19 cellular contexts compared by ENCODE assay signal in the genomic region with DNA sequence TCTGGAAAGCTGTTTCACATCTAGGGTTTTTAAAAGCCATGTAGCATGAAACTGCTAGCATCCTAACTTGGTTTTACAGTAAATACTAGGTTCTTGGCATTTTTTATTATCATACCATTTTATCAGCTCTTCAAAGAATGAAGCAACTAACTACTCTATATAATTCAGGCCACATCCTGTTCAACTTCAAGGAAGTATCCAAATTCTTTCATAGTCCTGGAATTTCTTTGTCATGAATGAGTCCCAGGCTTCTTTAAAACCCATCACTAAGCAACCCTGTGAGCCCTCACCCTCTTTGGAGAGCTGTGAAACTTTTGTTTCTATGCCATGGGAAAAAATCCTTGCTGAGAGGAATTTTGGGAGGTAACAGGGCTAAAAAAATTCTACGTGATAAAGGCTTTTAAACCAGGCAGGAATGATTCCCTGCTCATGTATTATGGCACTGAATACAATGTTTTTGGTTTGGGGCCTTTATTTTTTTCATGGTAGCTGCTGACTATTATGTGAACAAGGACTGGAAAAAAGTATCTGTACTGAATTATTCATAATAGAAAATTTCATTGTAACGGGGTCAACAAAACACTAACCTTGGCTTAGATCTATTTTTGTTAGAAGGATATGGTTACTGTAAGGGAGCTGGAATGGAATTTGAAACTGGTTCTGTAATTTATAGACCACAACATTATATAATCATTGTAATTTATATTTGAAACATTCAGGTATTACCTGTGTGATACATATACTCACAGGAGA.
DNase-seq lines count a peak whose midpoint lies in the region; ATAC-seq and TF ChIP-seq lines count a peak whose summit lies in the region.
"Had no signal": no experiment of that assay in that cellular context is flagged by ENCODE, and none has a peak within 500 bp of the region (broad histone marks: within the 10 kb centered on the region; RNA-seq: fewer than 3 reads in every experiment).

No MANE protein-coding gene starts in this region.

- H3K9ac ChIP-seq in H9 (ENCODE audit: extremely low read depth, insufficient read length, low read length) = no peak overlapping the region
- H3K9ac ChIP-seq in adipocyte (ENCODE audit: low read length) = no peak overlapping the region

- H3K4me2 ChIP-seq in H9 (ENCODE audit: insufficient read depth, insufficient read length, low read length) = no peak overlapping the region

- no peak overlapping the region for H2AFZ ChIP-seq in H9 (ENCODE audit: low read length)

- no peak for TF ChIP-seq POLR2A in vagina (IDR thresholded peaks at IDR 0.05)

- H3K23me2 ChIP-seq in H9 (ENCODE audit: insufficient read length, low read depth, low read length, poor library complexity, severe bottlenecking) = no peaks in the 10 kb centered on the region

- no CpG with 5 or more reads among the region's 2 CpGs for WGBS in H9 (ENCODE audit: extremely low coverage, insufficient read length, low lambda C conversion rate)

- no peaks in the 10 kb centered on the region for H3K79me1 ChIP-seq in H9 (ENCODE audit: insufficient read depth, low read depth, low read length, poor library complexity, severe bottlenecking)

- H3K36me3 ChIP-seq in adipocyte (ENCODE audit: control insufficient read depth, insufficient read depth, low read length, severe bottlenecking) = peaks cover 23% of the 10 kb centered on the region
- peaks cover 0 to 4% of the 10 kb centered on the region in 2 donors for H3K36me3 ChIP-seq in vagina
- H3K36me3 ChIP-seq: breast epithelium, pancreas had no signal

- ATAC-seq in HG03354 (IDR thresholded peaks at IDR 0.05; ENCODE audit: poor library complexity, severe bottlenecking, unreplicated experiment) (no peak), HG03159 (IDR thresholded peaks at IDR 0.05; ENCODE audit: unreplicated experiment) (no peak)
- ATAC-seq: left colon; pancreas; stimulated activated naive CD8-positive, alpha-beta T cell treated with anti-CD3 and anti-CD28 coated beads, Interleukin-15, Interleukin-2, amounts not matched to agents 100 U/mL and 50 U/mL, for 24 hours had no signal

- H2BK120ac ChIP-seq in H9 (ENCODE audit: low read depth, low read length, poor library complexity, severe bottlenecking) = no peak overlapping the region

- H3K18ac ChIP-seq in H9 (ENCODE audit: insufficient read length, low read depth, low read length) = no peak overlapping the region

- H3K4me1 ChIP-seq in H9 (ENCODE audit: insufficient read depth, low read length) = no peaks in the 10 kb centered on the region
- peaks cover 15% of the 10 kb centered on the region for H3K4me1 ChIP-seq in adipocyte (ENCODE audit: control insufficient read depth, insufficient read depth, low read length)
- H3K4me1 ChIP-seq in vagina = no peaks in the 10 kb centered on the region
- H3K4me1 ChIP-seq: breast epithelium, esophagus muscularis mucosa, HAP-1, pancreas had no signal

- peak overlapping the region; percentile 62 to 78 (median 75); a peak in 5 of 7 replicates for H3K27ac Mint-ChIP-seq in H9

- no peak overlapping the region for H2BK15ac ChIP-seq in H9 (ENCODE audit: low read depth, low read length)

- no peak overlapping the region for H3K27ac ChIP-seq in H9 (ENCODE audit: insufficient read length, low read depth, low read length)
- H3K27ac ChIP-seq in vagina = no peak overlapping the region
- H3K27ac ChIP-seq: breast epithelium, esophagus muscularis mucosa, pancreas had no signal

- no peak overlapping the region for H4K5ac ChIP-seq in H9 (ENCODE audit: insufficient read length, low read depth, low read length)

- H3K9me3 ChIP-seq in H9 (ENCODE audit: control insufficient read depth, low read depth, low read length) (no peaks in the 10 kb centered on the region), adipocyte (ENCODE audit: control insufficient read depth, low read length) (no peaks in the 10 kb centered on the region), vagina (no peaks in the 10 kb centered on the region)
- H3K9me3 ChIP-seq: breast epithelium, esophagus muscularis mucosa, HAP-1, pancreas had no signal

- no peak overlapping the region for H4K8ac ChIP-seq in H9 (replicated peaks; ENCODE audit: insufficient read length, low read depth, low read length)

- no peak overlapping the region for H3K4me3 Mint-ChIP-seq in H9

- no peak overlapping the region for H3K14ac ChIP-seq in H9 (ENCODE audit: insufficient read depth, low read length)

- H2BK5ac ChIP-seq in H9 (ENCODE audit: insufficient read length, low read length) = no peak overlapping the region

- no peak overlapping the region for H4K91ac ChIP-seq in H9 (ENCODE audit: insufficient read length, low read depth, low read length)

- no peaks in the 10 kb centered on the region for H3K9me3 Mint-ChIP-seq in H9

- H2AK5ac ChIP-seq in H9 (ENCODE audit: insufficient read length, low read length) = no peak overlapping the region

- no peak overlapping the region for H3T11ph ChIP-seq in H9 (ENCODE audit: low read length)

- no peaks in the 10 kb centered on the region for H3K27me3 Mint-ChIP-seq in H9 (ENCODE audit: low read depth)

- no peak for DNase-seq in H9
- DNase-seq in adipocyte (ENCODE audit: low read depth) = peak; percentile 70
- peak; percentile 31 to 55 for DNase-seq in foreskin fibroblast
- DNase-seq in skeletal muscle cell (ENCODE audit: low read depth) = peak; percentile 29
- DNase-seq in vagina (ENCODE audit: extremely low spot score in 2 of 2) = no peak
- DNase-seq in NCI-H748 (lab: John Stamatoyannopoulos, UW; ENCODE audit: unreplicated experiment) = no peak
- DNase-seq: activated CD4-positive, CD25-positive, alpha-beta regulatory T cell treated with anti-CD3 and anti-CD28 coated beads, Interleukin-2, amount 50 U/mL, for 72 hours; Calu3; left colon; MM.1S; pancreas; Right ventricle myocardium superior; stimulated activated CD4-positive, alpha-beta T cell treated with anti-CD3 and anti-CD28 coated beads, Interleukin-4, amount 100 ng/mL, for 1 hour; stimulated activated naive CD8-positive, alpha-beta T cell treated with anti-CD3 and anti-CD28 coated beads, Interleukin-15, Interleukin-2, amounts not matched to agents 100 U/mL and 50 U/mL, for 24 hours had no signal

- H3K79me2 ChIP-seq in H9 (ENCODE audit: insufficient read depth, low read length) = no peaks in the 10 kb centered on the region

- no peak overlapping the region for H3K56ac ChIP-seq in H9 (ENCODE audit: insufficient read length, low read depth, low read length)

- H3K23ac ChIP-seq in H9 (ENCODE audit: insufficient read length, low read depth, low read length) = no peak overlapping the region

- TF ChIP-seq CTCF in H9 (conservative IDR thresholded peaks at IDR 0.05) = no peak
- no peak for TF ChIP-seq CTCF in foreskin fibroblast (IDR thresholded peaks at IDR 0.05; ENCODE audit: low read depth, low read length)
- no peak for TF ChIP-seq CTCF in vagina (IDR thresholded peaks at IDR 0.05)

- intact Hi-C loops in vagina (cut with DNase I) = no loop called here

- H3K4me1 Mint-ChIP-seq in H9 = peaks cover 8 to 10% of the 10 kb centered on the region in 2 experiments

- peaks cover 25 to 37% (median 30%) of the 10 kb centered on the region in 3 experiments for H3K36me3 Mint-ChIP-seq in H9 (ENCODE audit: insufficient read depth in 1 of 3, low read depth in 3 of 3)

- H4K20me1 ChIP-seq in H9 (ENCODE audit: control insufficient read depth, insufficient read depth, insufficient read length) = no peaks in the 10 kb centered on the region

- H3K4ac ChIP-seq in H9 (ENCODE audit: low read depth, low read length) = no peak overlapping the region

- H3K4me3 ChIP-seq in adipocyte (ENCODE audit: low read length) (no peak overlapping the region), foreskin fibroblast (ENCODE audit: low read depth in 1 of 2, low read length in 2 of 2) (no peak overlapping the region), skeletal muscle cell (ENCODE audit: low read depth, low read length) (no peak overlapping the region), vagina (no peak overlapping the region)
- H3K4me3 ChIP-seq: breast epithelium, esophagus muscularis mucosa, HAP-1, pancreas had no signal

- H2BK12ac ChIP-seq in H9 (ENCODE audit: insufficient read length, low read depth, low read length) = no peak overlapping the region

- H3K27me3 ChIP-seq in H9 (ENCODE audit: insufficient read depth, low read length) (no peaks in the 10 kb centered on the region), adipocyte (replicated peaks; ENCODE audit: control insufficient read depth, insufficient read depth, low read length) (no peaks in the 10 kb centered on the region), vagina (no peaks in the 10 kb centered on the region)
- H3K27me3 ChIP-seq: breast epithelium, esophagus muscularis mucosa, pancreas had no signal

- no peak overlapping the region for H2BK20ac ChIP-seq in H9 (ENCODE audit: low read depth, low read length, poor library complexity, severe bottlenecking)

Comparison
In these comparisons a context has a peak if more than half of its experiments do, and no peak if none do; other contexts are left out.
1. DNase-seq: peak in adipocyte (single experiment), foreskin fibroblast (2 of 2) and skeletal muscle cell (single experiment); none in H9 (single experiment), vagina (0 of 2) and NCI-H748 (single experiment).